Comparison of ENCODE assay signal across 1 cellular context in genomic region chr4:68951806-68952585, GRCh38.
TF ChIP-seq lines count a peak whose summit lies in the region.

No MANE protein-coding gene starts in this region.

TF ChIP-seq in GM23338, 12 proteins besides CTCF, POLR2A, EP300 and RAD21 (continued from another document):
- no peak for TF ChIP-seq ZNF462 (CRISPR knock-in tag; IDR thresholded peaks at IDR 0.05)
- no peak for TF ChIP-seq POLR2AphosphoS5 (IDR thresholded peaks at IDR 0.05; ENCODE audit: low read depth)
- no peak for TF ChIP-seq NANOG (IDR thresholded peaks at IDR 0.05; ENCODE audit: borderline replicate concordance)
TF ChIP-seq in GM23338: peak in this region for 0.
